ENCODE assay signal across 26 cellular contexts in genomic region chr22:44126807-44127206, GRCh38. TPM values are rescaled to one million over a fixed set of nuclear protein-coding genes. Genes with fewer than 3 reads are reported as not detected.
"Had no signal": no experiment of that assay in that cellular context is flagged by ENCODE, and none has a peak within 500 bp of the region (broad histone marks: within the 10 kb centered on the region; RNA-seq: fewer than 3 reads in every experiment).

No MANE protein-coding gene starts in this region.

- DNase-seq: activated CD4-positive, alpha-beta T cell treated with anti-CD3 and anti-CD28 coated beads, Interleukin-2, amount 10 ng/mL, durations not matched to agents 24 days and 14 days; activated CD4-positive, alpha-beta T cell treated with anti-CD3 and anti-CD28 coated beads, Interleukin-2, amount 50 U/mL, for 4 hours; activated CD8-positive, alpha-beta T cell treated with anti-CD3 and anti-CD28 coated beads for 36 hours; activated effector memory CD4-positive, alpha-beta T cell treated with anti-CD3 and anti-CD28 coated beads, Interleukin-2, amount 50 U/mL, for 16 hours; activated naive CD4-positive, alpha-beta T cell; activated naive CD4-positive, alpha-beta T cell treated with anti-CD3 and anti-CD28 coated beads, Interleukin-2, amount 50 U/mL, for 16 hours; activated naive CD8-positive, alpha-beta T cell treated with anti-CD3 and anti-CD28 coated beads for 36 hours; activated T-cell treated with anti-CD3 and anti-CD28 coated beads, Interleukin-2, amount 50 U/mL, for 1 hour; activated T-cell treated with anti-CD3 and anti-CD28 coated beads, Interleukin-2, amount 50 U/mL, for 72 hours; amniotic stem cell; brain microvascular endothelial cell; central memory CD4-positive, alpha-beta T cell; NCI-H1105; NCI-H1417 treated with DMSO at 0.1 percent for 48 hours; NCI-H187 treated with DMSO at 0.1 percent for 48 hours; NCI-H2081; NCI-H345; NCI-H524 treated with DMSO at 0.1 percent for 48 hours; PC-3; SHP77 treated with DMSO at 0.1 percent for 48 hours; SK-N-SH had no signal

- ATAC-seq: activated CD8-positive, alpha-beta T cell treated with anti-CD3 and anti-CD28 coated beads for 36 hours; activated T-cell treated with anti-CD3 and anti-CD28 coated beads, Interleukin-2, amount 50 U/mL, for 72 hours; activated T-helper 17 cell treated with anti-CD3 and anti-CD28 coated beads, Interleukin-2, amount 50 U/mL, for 72 hours; PC-3 had no signal

- H3K4me3 ChIP-seq: SJSA1 had no signal

- H3K9me3 ChIP-seq: SK-N-SH had no signal

- H3K36me3 ChIP-seq: brain microvascular endothelial cell had no signal

- H3K27ac ChIP-seq: brain microvascular endothelial cell, RWPE1, SJSA1 had no signal

- H3K27me3 ChIP-seq: brain microvascular endothelial cell, SJSA1 had no signal

RNA-seq across cellular contexts. Expression of gene PARVG, which starts 53.9 kb away (rescaled TPM):
- total RNA-seq: M059J, NCI-H460, PC-3, SJSA1 had no signal
